Comparison of ENCODE assay signal across 29 cellular contexts in genomic region chr5:81023261-81024015, GRCh38.
DNase-seq lines count a peak whose midpoint lies in the region; ATAC-seq and TF ChIP-seq lines count a peak whose summit lies in the region.
"Had no signal": no experiment of that assay in that cellular context is flagged by ENCODE, and none has a peak within 500 bp of the region (broad histone marks: within the 10 kb centered on the region; RNA-seq: fewer than 3 reads in every experiment).

No MANE protein-coding gene starts in this region.

- no peak for DNase-seq in activated naive CD8-positive, alpha-beta T cell treated with anti-CD3 and anti-CD28 coated beads, Interleukin-2, amount 50 U/mL, for 24 hours
- no peak for DNase-seq in activated naive CD8-positive, alpha-beta T cell treated with anti-CD3 and anti-CD28 coated beads for 36 hours
- DNase-seq in NCI-H2227 treated with DMSO at 0.1 percent for 48 hours (lab: John Stamatoyannopoulos, UW) (peak; percentile 17), WTC11 (ENCODE audit: low spot score) (no peak), pons (ENCODE audit: low spot score) (no peak), COR-L47 (lab: John Stamatoyannopoulos, UW) (no peak), lower lobe of right lung (no peak)
- DNase-seq: activated CD4-positive, alpha-beta T cell treated with anti-CD3 and anti-CD28 coated beads, Interleukin-2, amount 10 ng/mL, durations not matched to agents 24 days and 14 days; activated gamma-delta T cell treated with Interleukin-2 at 50 U/mL for 16 hours; activated T-cell treated with anti-CD3 and anti-CD28 coated beads, Interleukin-2, amount 50 U/mL, for 4 hours; adrenal gland; EL; GM23248; hippocampal formation; immature natural killer cell; KG1; left colon; NCI-H146; NCI-H524; psoas muscle; stimulated activated CD4-positive, alpha-beta T cell treated with anti-CD3 and anti-CD28 coated beads, Interleukin-1b, Interleukin-23, amount 100 ng/mL, for 48 hours; transverse colon had no signal

- peak; percentile 47 for ATAC-seq in activated naive CD8-positive, alpha-beta T cell treated with anti-CD3 and anti-CD28 coated beads, Interleukin-2, amount 50 U/mL, for 24 hours
- ATAC-seq in WTC11 (peak; percentile 42; the same call in 1 of the 2 replicates), lower lobe of right lung (no peak)
- ATAC-seq: activated T-cell treated with anti-CD3 and anti-CD28 coated beads, Interleukin-2, amount 50 U/mL, for 4 hours; gastroesophageal sphincter; left colon; psoas muscle had no signal

- H3K36me3 Mint-ChIP-seq in activated naive CD8-positive, alpha-beta T cell treated with anti-CD3 and anti-CD28 coated beads, Interleukin-2, amount 50 U/mL, for 24 hours (ENCODE audit: low read depth) = peaks cover 3% of the 10 kb centered on the region
- H3K36me3 Mint-ChIP-seq in activated naive CD8-positive, alpha-beta T cell treated with anti-CD3 and anti-CD28 coated beads for 36 hours = peaks cover 10% of the 10 kb centered on the region
- H3K36me3 Mint-ChIP-seq in WTC11 = peaks cover 9% of the 10 kb centered on the region
- H3K36me3 Mint-ChIP-seq: brain had no signal

- H3K9me3 ChIP-seq in lower lobe of right lung = no peaks in the 10 kb centered on the region
- H3K9me3 ChIP-seq: adrenal gland, neutrophil, psoas muscle, transverse colon had no signal

- TF ChIP-seq CTCF in WTC11 (IDR thresholded peaks at IDR 0.05) (no peak), lower lobe of right lung (IDR thresholded peaks at IDR 0.05) (no peak)

- H3K4me1 Mint-ChIP-seq in activated naive CD8-positive, alpha-beta T cell treated with anti-CD3 and anti-CD28 coated beads, Interleukin-2, amount 50 U/mL, for 24 hours = peaks cover 78% of the 10 kb centered on the region
- H3K4me1 Mint-ChIP-seq in activated naive CD8-positive, alpha-beta T cell treated with anti-CD3 and anti-CD28 coated beads for 36 hours = peaks cover 77% of the 10 kb centered on the region
- H3K4me1 Mint-ChIP-seq in WTC11 = peaks cover 14% of the 10 kb centered on the region
- H3K4me1 Mint-ChIP-seq: memory B cell had no signal

- no peaks in the 10 kb centered on the region for H3K4me1 ChIP-seq in lower lobe of right lung
- H3K4me1 ChIP-seq: adrenal gland; BLaER1 treated with 17β-estradiol and CSF1 and Interleukin-3, amounts not matched to agents 10 nM and 100 nM; gastroesophageal sphincter; psoas muscle; transverse colon had no signal

- POLR2A ChIA-PET in WTC11 (lab: Charles Lee) = no interaction called here

- H3K36me3 ChIP-seq in lower lobe of right lung = no peaks in the 10 kb centered on the region
- H3K36me3 ChIP-seq: adrenal gland; BLaER1 treated with 17β-estradiol and CSF1 and Interleukin-3, amounts not matched to agents 10 nM and 100 nM; gastroesophageal sphincter; neutrophil; transverse colon had no signal

- H3K27me3 ChIP-seq in lower lobe of right lung (ENCODE audit: low read depth) = no peaks in the 10 kb centered on the region
- H3K27me3 ChIP-seq: adrenal gland; BLaER1 treated with 17β-estradiol and CSF1 and Interleukin-3, amounts not matched to agents 10 nM and 100 nM; transverse colon had no signal

- H3K27ac ChIP-seq in lower lobe of right lung = no peak overlapping the region
- H3K27ac ChIP-seq: adrenal gland; BLaER1 treated with 17β-estradiol and CSF1 and Interleukin-3, amounts not matched to agents 10 nM and 100 nM; gastroesophageal sphincter; GM23248; neutrophil; psoas muscle; RWPE1; skin epidermis; transverse colon had no signal

- CTCF ChIA-PET in WTC11 (lab: Charles Lee) = no interaction called here

- H3K27ac Mint-ChIP-seq in activated naive CD8-positive, alpha-beta T cell treated with anti-CD3 and anti-CD28 coated beads, Interleukin-2, amount 50 U/mL, for 24 hours = peak overlapping the region; percentile 29
- H3K27ac Mint-ChIP-seq in activated naive CD8-positive, alpha-beta T cell treated with anti-CD3 and anti-CD28 coated beads for 36 hours = no peak overlapping the region
- H3K27ac Mint-ChIP-seq in WTC11 = no peak overlapping the region
- H3K27ac Mint-ChIP-seq: activated CD4-positive, alpha-beta T cell treated with anti-CD3 and anti-CD28 coated beads, Interleukin-2, amount 10 ng/mL, durations not matched to agents 24 days and 14 days; brain; memory B cell had no signal

- H3K4me3 Mint-ChIP-seq in activated naive CD8-positive, alpha-beta T cell treated with anti-CD3 and anti-CD28 coated beads, Interleukin-2, amount 50 U/mL, for 24 hours = no peak overlapping the region
- H3K4me3 Mint-ChIP-seq in activated naive CD8-positive, alpha-beta T cell treated with anti-CD3 and anti-CD28 coated beads for 36 hours = no peak overlapping the region
- H3K4me3 Mint-ChIP-seq in WTC11 = no peak overlapping the region
- H3K4me3 Mint-ChIP-seq: activated CD4-positive, alpha-beta T cell treated with anti-CD3 and anti-CD28 coated beads, Interleukin-2, amount 10 ng/mL, durations not matched to agents 24 days and 14 days; activated T-cell treated with anti-CD3 and anti-CD28 coated beads, Interleukin-2, amount 50 U/mL, for 4 hours; brain; immature natural killer cell; memory B cell had no signal

- no peaks in the 10 kb centered on the region for H3K9me3 Mint-ChIP-seq in activated naive CD8-positive, alpha-beta T cell treated with anti-CD3 and anti-CD28 coated beads, Interleukin-2, amount 50 U/mL, for 24 hours
- no peaks in the 10 kb centered on the region for H3K9me3 Mint-ChIP-seq in activated naive CD8-positive, alpha-beta T cell treated with anti-CD3 and anti-CD28 coated beads for 36 hours
- H3K9me3 Mint-ChIP-seq in WTC11 = peaks cover 9% of the 10 kb centered on the region
- H3K9me3 Mint-ChIP-seq: activated T-cell treated with anti-CD3 and anti-CD28 coated beads, Interleukin-2, amount 50 U/mL, for 4 hours; immature natural killer cell had no signal

- no peaks in the 10 kb centered on the region for H3K27me3 Mint-ChIP-seq in activated naive CD8-positive, alpha-beta T cell treated with anti-CD3 and anti-CD28 coated beads, Interleukin-2, amount 50 U/mL, for 24 hours
- no peaks in the 10 kb centered on the region for H3K27me3 Mint-ChIP-seq in activated naive CD8-positive, alpha-beta T cell treated with anti-CD3 and anti-CD28 coated beads for 36 hours
- 0 out of 2 replicates have a peak, but pooled peaks cover 3% of the 10 kb centered on the region for H3K27me3 Mint-ChIP-seq in WTC11 (ENCODE audit: low read depth)
- H3K27me3 Mint-ChIP-seq: activated CD4-positive, alpha-beta T cell treated with anti-CD3 and anti-CD28 coated beads, Interleukin-2, amount 10 ng/mL, durations not matched to agents 24 days and 14 days had no signal

- no peak overlapping the region for H3K4me3 ChIP-seq in lower lobe of right lung
- H3K4me3 ChIP-seq: adrenal gland; BLaER1 treated with 17β-estradiol and CSF1 and Interleukin-3, amounts not matched to agents 10 nM and 100 nM; gastroesophageal sphincter; GM23248; psoas muscle; skin epidermis; transverse colon had no signal

- intact Hi-C loops in lower lobe of right lung (cut with DNase I) = no loop called here

TF ChIP-seq in WTC11, 78 proteins besides CTCF, POLR2A, EP300 and RAD21:
- TF ChIP-seq TCF7 (CRISPR knock-in tag; IDR thresholded peaks at IDR 0.05; ENCODE audit: low read depth) (no peak), GABPB1 (CRISPR knock-in tag; IDR thresholded peaks at IDR 0.05) (no peak), ATF6 (CRISPR knock-in tag; IDR thresholded peaks at IDR 0.05) (no peak), ZNF317 (CRISPR knock-in tag; IDR thresholded peaks at IDR 0.05; ENCODE audit: borderline replicate concordance, low read depth) (no peak), CBFB (CRISPR knock-in tag; IDR thresholded peaks at IDR 0.05; ENCODE audit: low read depth) (no peak), ZNF416 (CRISPR knock-in tag; IDR thresholded peaks at IDR 0.05) (no peak)
- TF ChIP-seq, protein P1, sequence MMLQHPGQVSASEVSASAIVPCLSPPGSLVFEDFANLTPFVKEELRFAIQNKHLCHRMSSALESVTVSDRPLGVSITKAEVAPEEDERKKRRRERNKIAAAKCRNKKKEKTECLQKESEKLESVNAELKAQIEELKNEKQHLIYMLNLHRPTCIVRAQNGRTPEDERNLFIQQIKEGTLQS (CRISPR knock-in tag; conservative IDR thresholded peaks at IDR 0.05) = no peak

Comparison
In these comparisons a context has a peak if more than half of its experiments do, and no peak if none do; other contexts are left out.
1. ATAC-seq: peak in activated naive CD8-positive, alpha-beta T cell treated with anti-CD3 and anti-CD28 coated beads, Interleukin-2, amount 50 U/mL, for 24 hours (single experiment) and WTC11 (single experiment); none in lower lobe of right lung (0 of 2).